ENCODE assay signal across 1 cellular context in genomic region chr4:100190643-100191600, GRCh38.
TF ChIP-seq lines count a peak whose summit lies in the region.

No MANE protein-coding gene starts in this region.

TF ChIP-seq in H1, 55 proteins besides CTCF, POLR2A, EP300 and RAD21 (continued from another document):
- TF ChIP-seq, protein P1, sequence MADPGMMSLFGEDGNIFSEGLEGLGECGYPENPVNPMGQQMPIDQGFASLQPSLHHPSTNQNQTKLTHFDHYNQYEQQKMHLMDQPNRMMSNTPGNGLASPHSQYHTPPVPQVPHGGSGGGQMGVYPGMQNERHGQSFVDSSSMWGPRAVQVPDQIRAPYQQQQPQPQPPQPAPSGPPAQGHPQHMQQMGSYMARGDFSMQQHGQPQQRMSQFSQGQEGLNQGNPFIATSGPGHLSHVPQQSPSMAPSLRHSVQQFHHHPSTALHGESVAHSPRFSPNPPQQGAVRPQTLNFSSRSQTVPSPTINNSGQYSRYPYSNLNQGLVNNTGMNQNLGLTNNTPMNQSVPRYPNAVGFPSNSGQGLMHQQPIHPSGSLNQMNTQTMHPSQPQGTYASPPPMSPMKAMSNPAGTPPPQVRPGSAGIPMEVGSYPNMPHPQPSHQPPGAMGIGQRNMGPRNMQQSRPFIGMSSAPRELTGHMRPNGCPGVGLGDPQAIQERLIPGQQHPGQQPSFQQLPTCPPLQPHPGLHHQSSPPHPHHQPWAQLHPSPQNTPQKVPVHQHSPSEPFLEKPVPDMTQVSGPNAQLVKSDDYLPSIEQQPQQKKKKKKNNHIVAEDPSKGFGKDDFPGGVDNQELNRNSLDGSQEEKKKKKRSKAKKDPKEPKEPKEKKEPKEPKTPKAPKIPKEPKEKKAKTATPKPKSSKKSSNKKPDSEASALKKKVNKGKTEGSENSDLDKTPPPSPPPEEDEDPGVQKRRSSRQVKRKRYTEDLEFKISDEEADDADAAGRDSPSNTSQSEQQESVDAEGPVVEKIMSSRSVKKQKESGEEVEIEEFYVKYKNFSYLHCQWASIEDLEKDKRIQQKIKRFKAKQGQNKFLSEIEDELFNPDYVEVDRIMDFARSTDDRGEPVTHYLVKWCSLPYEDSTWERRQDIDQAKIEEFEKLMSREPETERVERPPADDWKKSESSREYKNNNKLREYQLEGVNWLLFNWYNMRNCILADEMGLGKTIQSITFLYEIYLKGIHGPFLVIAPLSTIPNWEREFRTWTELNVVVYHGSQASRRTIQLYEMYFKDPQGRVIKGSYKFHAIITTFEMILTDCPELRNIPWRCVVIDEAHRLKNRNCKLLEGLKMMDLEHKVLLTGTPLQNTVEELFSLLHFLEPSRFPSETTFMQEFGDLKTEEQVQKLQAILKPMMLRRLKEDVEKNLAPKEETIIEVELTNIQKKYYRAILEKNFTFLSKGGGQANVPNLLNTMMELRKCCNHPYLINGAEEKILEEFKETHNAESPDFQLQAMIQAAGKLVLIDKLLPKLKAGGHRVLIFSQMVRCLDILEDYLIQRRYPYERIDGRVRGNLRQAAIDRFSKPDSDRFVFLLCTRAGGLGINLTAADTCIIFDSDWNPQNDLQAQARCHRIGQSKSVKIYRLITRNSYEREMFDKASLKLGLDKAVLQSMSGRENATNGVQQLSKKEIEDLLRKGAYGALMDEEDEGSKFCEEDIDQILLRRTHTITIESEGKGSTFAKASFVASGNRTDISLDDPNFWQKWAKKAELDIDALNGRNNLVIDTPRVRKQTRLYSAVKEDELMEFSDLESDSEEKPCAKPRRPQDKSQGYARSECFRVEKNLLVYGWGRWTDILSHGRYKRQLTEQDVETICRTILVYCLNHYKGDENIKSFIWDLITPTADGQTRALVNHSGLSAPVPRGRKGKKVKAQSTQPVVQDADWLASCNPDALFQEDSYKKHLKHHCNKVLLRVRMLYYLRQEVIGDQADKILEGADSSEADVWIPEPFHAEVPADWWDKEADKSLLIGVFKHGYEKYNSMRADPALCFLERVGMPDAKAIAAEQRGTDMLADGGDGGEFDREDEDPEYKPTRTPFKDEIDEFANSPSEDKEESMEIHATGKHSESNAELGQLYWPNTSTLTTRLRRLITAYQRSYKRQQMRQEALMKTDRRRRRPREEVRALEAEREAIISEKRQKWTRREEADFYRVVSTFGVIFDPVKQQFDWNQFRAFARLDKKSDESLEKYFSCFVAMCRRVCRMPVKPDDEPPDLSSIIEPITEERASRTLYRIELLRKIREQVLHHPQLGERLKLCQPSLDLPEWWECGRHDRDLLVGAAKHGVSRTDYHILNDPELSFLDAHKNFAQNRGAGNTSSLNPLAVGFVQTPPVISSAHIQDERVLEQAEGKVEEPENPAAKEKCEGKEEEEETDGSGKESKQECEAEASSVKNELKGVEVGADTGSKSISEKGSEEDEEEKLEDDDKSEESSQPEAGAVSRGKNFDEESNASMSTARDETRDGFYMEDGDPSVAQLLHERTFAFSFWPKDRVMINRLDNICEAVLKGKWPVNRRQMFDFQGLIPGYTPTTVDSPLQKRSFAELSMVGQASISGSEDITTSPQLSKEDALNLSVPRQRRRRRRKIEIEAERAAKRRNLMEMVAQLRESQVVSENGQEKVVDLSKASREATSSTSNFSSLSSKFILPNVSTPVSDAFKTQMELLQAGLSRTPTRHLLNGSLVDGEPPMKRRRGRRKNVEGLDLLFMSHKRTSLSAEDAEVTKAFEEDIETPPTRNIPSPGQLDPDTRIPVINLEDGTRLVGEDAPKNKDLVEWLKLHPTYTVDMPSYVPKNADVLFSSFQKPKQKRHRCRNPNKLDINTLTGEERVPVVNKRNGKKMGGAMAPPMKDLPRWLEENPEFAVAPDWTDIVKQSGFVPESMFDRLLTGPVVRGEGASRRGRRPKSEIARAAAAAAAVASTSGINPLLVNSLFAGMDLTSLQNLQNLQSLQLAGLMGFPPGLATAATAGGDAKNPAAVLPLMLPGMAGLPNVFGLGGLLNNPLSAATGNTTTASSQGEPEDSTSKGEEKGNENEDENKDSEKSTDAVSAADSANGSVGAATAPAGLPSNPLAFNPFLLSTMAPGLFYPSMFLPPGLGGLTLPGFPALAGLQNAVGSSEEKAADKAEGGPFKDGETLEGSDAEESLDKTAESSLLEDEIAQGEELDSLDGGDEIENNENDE (IDR thresholded peaks at IDR 0.05; ENCODE audit: insufficient replicate concordance, low read length) = no peak
- no peak for TF ChIP-seq SIN3A (conservative IDR thresholded peaks at IDR 0.05 in 1 of 2, IDR thresholded peaks at IDR 0.05 in 1 of 2; ENCODE audit: low read depth in 1 of 2, low read length in 2 of 2)
- TF ChIP-seq KDM4A (IDR thresholded peaks at IDR 0.05; ENCODE audit: low read depth, low read length, severe bottlenecking) = peak; percentile 31
- no peak for TF ChIP-seq TBP (IDR thresholded peaks at IDR 0.05; ENCODE audit: low read depth, low read length)
- no peak for TF ChIP-seq POLR2AphosphoS5 (IDR thresholded peaks at IDR 0.05; ENCODE audit: low read depth, low read length)
- TF ChIP-seq BCL11A (IDR thresholded peaks at IDR 0.05; ENCODE audit: low read depth in 2 of 2, low read length in 2 of 2) = no peak
- no peak for TF ChIP-seq FOSL1 (IDR thresholded peaks at IDR 0.05; ENCODE audit: insufficient read depth, low read depth, low read length)
- no peak for TF ChIP-seq NANOG (IDR thresholded peaks at IDR 0.05; ENCODE audit: insufficient read depth, low read depth, low read length, poor library complexity, severe bottlenecking)
- no peak for TF ChIP-seq BACH1 (IDR thresholded peaks at IDR 0.05; ENCODE audit: low read length)
- TF ChIP-seq BRCA1 (IDR thresholded peaks at IDR 0.05; ENCODE audit: low read depth, low read length) = no peak
- TF ChIP-seq GABPA (IDR thresholded peaks at IDR 0.05; ENCODE audit: borderline replicate concordance, insufficient read depth, low read length) = no peak
- TF ChIP-seq SAP30 (IDR thresholded peaks at IDR 0.05; ENCODE audit: insufficient read depth, insufficient replicate concordance, low read length) = peak; percentile 76
- TF ChIP-seq CBX8 (IDR thresholded peaks at IDR 0.05; ENCODE audit: borderline replicate concordance, low read depth, low read length) = no peak
- TF ChIP-seq ZNF274 (IDR thresholded peaks at IDR 0.05; ENCODE audit: borderline replicate concordance, extremely low read depth, low read length) = no peak
- TF ChIP-seq TCF12 (IDR thresholded peaks at IDR 0.05; ENCODE audit: low read depth, low read length) = no peak
- TF ChIP-seq RBBP5 (IDR thresholded peaks at IDR 0.05; ENCODE audit: borderline replicate concordance, low read depth, low read length) = no peak
- no peak for TF ChIP-seq YY1 (IDR thresholded peaks at IDR 0.05; ENCODE audit: low read depth, low read length)
- TF ChIP-seq MAFK (IDR thresholded peaks at IDR 0.05; ENCODE audit: low read depth, low read length) = no peak
- TF ChIP-seq ASH2L (IDR thresholded peaks at IDR 0.05; ENCODE audit: low read length) = peak; percentile 47
- no peak for TF ChIP-seq TEAD4 (IDR thresholded peaks at IDR 0.05; ENCODE audit: low read depth, low read length)
- no peak for TF ChIP-seq SP4 (IDR thresholded peaks at IDR 0.05; ENCODE audit: low read length)
- no peak for TF ChIP-seq RXRA (IDR thresholded peaks at IDR 0.05; ENCODE audit: insufficient read depth, low read depth, low read length)
- no peak; the same call in 1 of the 2 replicates for TF ChIP-seq SUZ12 (IDR thresholded peaks at IDR 0.05; ENCODE audit: low read length)
- TF ChIP-seq, protein P2, sequence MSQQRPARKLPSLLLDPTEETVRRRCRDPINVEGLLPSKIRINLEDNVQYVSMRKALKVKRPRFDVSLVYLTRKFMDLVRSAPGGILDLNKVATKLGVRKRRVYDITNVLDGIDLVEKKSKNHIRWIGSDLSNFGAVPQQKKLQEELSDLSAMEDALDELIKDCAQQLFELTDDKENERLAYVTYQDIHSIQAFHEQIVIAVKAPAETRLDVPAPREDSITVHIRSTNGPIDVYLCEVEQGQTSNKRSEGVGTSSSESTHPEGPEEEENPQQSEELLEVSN (IDR thresholded peaks at IDR 0.05) = peak; percentile 88
- TF ChIP-seq SIX5 (IDR thresholded peaks at IDR 0.05; ENCODE audit: low read depth, low read length) = no peak
- TF ChIP-seq MAX (IDR thresholded peaks at IDR 0.05) = 0 out of 2 replicates have a peak, but pooled peaks have one; percentile 55
- no peak for TF ChIP-seq GTF2F1 (IDR thresholded peaks at IDR 0.05; ENCODE audit: borderline replicate concordance, low read depth, low read length)
